In the genomic region with DNA sequence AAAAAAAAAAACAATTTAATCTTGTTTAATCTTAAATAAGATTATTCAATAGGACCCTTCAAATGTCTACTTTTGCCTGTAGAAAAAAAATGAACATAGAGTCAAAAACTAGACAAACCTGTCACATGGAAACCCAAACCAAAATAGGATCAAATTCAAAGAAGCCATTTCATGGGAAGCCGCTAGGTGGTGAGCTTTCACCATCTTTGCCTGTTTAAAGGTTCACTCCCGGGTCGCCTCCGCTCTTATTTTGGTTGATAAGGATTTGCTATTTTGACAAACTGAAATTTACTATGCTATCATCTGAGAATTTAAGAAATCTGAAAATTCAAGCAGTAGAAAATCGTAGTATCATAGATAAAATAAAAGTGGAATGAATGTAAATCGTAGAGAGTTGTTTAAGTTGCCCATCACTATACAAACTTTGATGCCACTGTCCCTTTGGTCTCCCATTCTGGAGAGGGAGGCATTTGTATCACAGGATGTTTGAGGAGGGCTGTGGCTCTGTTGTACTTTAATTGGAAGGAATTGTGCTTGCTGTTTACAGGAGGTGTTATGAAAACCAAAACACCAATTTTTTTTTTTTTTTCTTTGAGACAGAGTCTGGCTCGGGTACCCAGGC, we compare ENCODE assay signal across 8 cellular contexts. TPM values are rescaled to one million over a fixed set of nuclear protein-coding genes. Genes with fewer than 3 reads are reported as not detected.
A peak's percentile ranks its signal among the peaks of the same experiment; 100 is the strongest.
DNase-seq lines count a peak whose midpoint lies in the region; ATAC-seq and TF ChIP-seq lines count a peak whose summit lies in the region.

No MANE protein-coding gene starts in this region.

- H3K14ac ChIP-seq in H9 (ENCODE audit: insufficient read depth, low read length), result no peak overlapping the region

- no peak overlapping the region for H3K27ac Mint-ChIP-seq in activated T-cell treated with anti-CD3 and anti-CD28 coated beads, Interleukin-2, amount 50 U/mL, for 24 hours
- H3K27ac Mint-ChIP-seq in H9, result no peak overlapping the region

- H4K20me1 ChIP-seq in H9 (ENCODE audit: control insufficient read depth, insufficient read depth, insufficient read length), result no peaks in the 10 kb centered on the region

- H2BK15ac ChIP-seq in H9 (ENCODE audit: low read depth, low read length), result no peak overlapping the region

- ATAC-seq in GM21737 (IDR thresholded peaks at IDR 0.05; ENCODE audit: unreplicated experiment), result no peak

- H4K91ac ChIP-seq in H9 (ENCODE audit: insufficient read length, low read depth, low read length), result no peak overlapping the region

- peak; percentile 96 for TF ChIP-seq CTCF in H9 (conservative IDR thresholded peaks at IDR 0.05)

- no peak overlapping the region for H2BK20ac ChIP-seq in H9 (ENCODE audit: low read depth, low read length, poor library complexity, severe bottlenecking)

- no peak overlapping the region for H3K27ac ChIP-seq in H9 (ENCODE audit: insufficient read length, low read depth, low read length)

- H3K36me3 Mint-ChIP-seq in activated T-cell treated with anti-CD3 and anti-CD28 coated beads, Interleukin-2, amount 50 U/mL, for 24 hours (ENCODE audit: low read depth), result no peaks in the 10 kb centered on the region
- H3K36me3 Mint-ChIP-seq in H9 (ENCODE audit: insufficient read depth in 1 of 3, low read depth in 3 of 3), result no peaks in the 10 kb centered on the region; a peak in 1 of 7 replicates

- H2AFZ ChIP-seq in H9 (ENCODE audit: low read length), result no peak overlapping the region

- H3K56ac ChIP-seq in H9 (ENCODE audit: insufficient read length, low read depth, low read length), result no peak overlapping the region

- H2BK5ac ChIP-seq in H9 (ENCODE audit: insufficient read length, low read length), result no peak overlapping the region

- peaks cover 5% of the 10 kb centered on the region for H3K27me3 Mint-ChIP-seq in activated T-cell treated with anti-CD3 and anti-CD28 coated beads, Interleukin-2, amount 50 U/mL, for 24 hours
- peaks cover 2% of the 10 kb centered on the region for H3K27me3 Mint-ChIP-seq in H9 (ENCODE audit: low read depth)

- no peak overlapping the region for H3K4me3 Mint-ChIP-seq in activated T-cell treated with anti-CD3 and anti-CD28 coated beads, Interleukin-2, amount 50 U/mL, for 24 hours
- no peak overlapping the region for H3K4me3 Mint-ChIP-seq in H9

- H2AK5ac ChIP-seq in H9 (ENCODE audit: insufficient read length, low read length), result no peak overlapping the region

- H3K79me1 ChIP-seq in H9 (ENCODE audit: insufficient read depth, low read depth, low read length, poor library complexity, severe bottlenecking), result no peaks in the 10 kb centered on the region

- H2BK12ac ChIP-seq in H9 (ENCODE audit: insufficient read length, low read depth, low read length), result no peak overlapping the region

- H3K4me1 Mint-ChIP-seq in activated T-cell treated with anti-CD3 and anti-CD28 coated beads, Interleukin-2, amount 50 U/mL, for 24 hours (ENCODE audit: low read depth), result no peaks in the 10 kb centered on the region
- peaks cover 3 to 8% of the 10 kb centered on the region in 2 experiments; a peak in 3 of 4 replicates for H3K4me1 Mint-ChIP-seq in H9

- H3K23me2 ChIP-seq in H9 (ENCODE audit: insufficient read length, low read depth, low read length, poor library complexity, severe bottlenecking), result no peaks in the 10 kb centered on the region

- H3K9me3 ChIP-seq in H9 (ENCODE audit: control insufficient read depth, low read depth, low read length), result no peaks in the 10 kb centered on the region

- H3T11ph ChIP-seq in H9 (ENCODE audit: low read length), result no peak overlapping the region

- H3K23ac ChIP-seq in H9 (ENCODE audit: insufficient read length, low read depth, low read length), result no peak overlapping the region

- WGBS in H9 (ENCODE audit: extremely low coverage, insufficient read length, low lambda C conversion rate), result no CpG with 5 or more reads among the region's 7 CpGs

- H3K9ac ChIP-seq in H9 (ENCODE audit: extremely low read depth, insufficient read length, low read length), result no peak overlapping the region

- H4K8ac ChIP-seq in H9 (replicated peaks; ENCODE audit: insufficient read length, low read depth, low read length), result no peak overlapping the region

- no peak overlapping the region for H4K5ac ChIP-seq in H9 (ENCODE audit: insufficient read length, low read depth, low read length)

- no peaks in the 10 kb centered on the region for H3K27me3 ChIP-seq in H9 (ENCODE audit: insufficient read depth, low read length)

- DNase-seq in activated T-cell treated with anti-CD3 and anti-CD28 coated beads for 48 hours (ENCODE audit: low read depth), result peak; percentile 6
- DNase-seq in activated T-cell treated with anti-CD3 and anti-CD28 coated beads, Interleukin-2, amount 50 U/mL, for 24 hours, result no peak
- DNase-seq in H9, result peak; percentile 42
- DNase-seq in NCI-H1105 treated with DMSO at 0.1 percent for 48 hours (lab: John Stamatoyannopoulos, UW), result peak; percentile 59
- peak; percentile 25 for DNase-seq in SKM-1 treated with dmso at 0.1 percent for 144 hours (lab: John Stamatoyannopoulos, UW; ENCODE audit: unreplicated experiment)
- peak; percentile 38 for DNase-seq in fibroblast of gingiva (ENCODE audit: low read depth)
- peak; percentile 30 for DNase-seq in non-pigmented ciliary epithelial cell (ENCODE audit: low read depth)

- H2BK120ac ChIP-seq in H9 (ENCODE audit: low read depth, low read length, poor library complexity, severe bottlenecking), result no peak overlapping the region

- no peak overlapping the region for H3K4ac ChIP-seq in H9 (ENCODE audit: low read depth, low read length)

- no peaks in the 10 kb centered on the region for H3K9me3 Mint-ChIP-seq in activated T-cell treated with anti-CD3 and anti-CD28 coated beads, Interleukin-2, amount 50 U/mL, for 24 hours
- H3K9me3 Mint-ChIP-seq in H9, result no peaks in the 10 kb centered on the region; a peak in 2 of 5 replicates

- no peak overlapping the region for H3K4me2 ChIP-seq in H9 (ENCODE audit: insufficient read depth, insufficient read length, low read length)

- H3K4me1 ChIP-seq in H9 (ENCODE audit: insufficient read depth, low read length), result no peaks in the 10 kb centered on the region

- no peak overlapping the region for H3K18ac ChIP-seq in H9 (ENCODE audit: insufficient read length, low read depth, low read length)

- no peaks in the 10 kb centered on the region for H3K79me2 ChIP-seq in H9 (ENCODE audit: insufficient read depth, low read length)

RNA-seq across cellular contexts. Expression of a gene that starts 43.5 kb away (rescaled TPM):
- 0.50 and 0.55 TPM in 2 replicates for total RNA-seq in H9 (2021)
